In genomic region chr9:9912459-9912858, GRCh38 we compare ENCODE assay signal across 9 cellular contexts.
DNase-seq lines count a peak whose midpoint lies in the region; ATAC-seq and TF ChIP-seq lines count a peak whose summit lies in the region.
"Had no signal": no experiment of that assay in that cellular context is flagged by ENCODE, and none has a peak within 500 bp of the region (broad histone marks: within the 10 kb centered on the region; RNA-seq: fewer than 3 reads in every experiment).

No MANE protein-coding gene starts in this region.

- no peak for ATAC-seq in gastrocnemius medialis
- ATAC-seq: activated T-cell treated with anti-CD3 and anti-CD28 coated beads, Interleukin-2, amount 50 U/mL, for 72 hours had no signal

- no peaks in the 10 kb centered on the region for H3K4me1 Mint-ChIP-seq in neural crest cell

- TF ChIP-seq CTCF in neural crest cell (conservative IDR thresholded peaks at IDR 0.05) = peak; percentile 64
- TF ChIP-seq CTCF in gastrocnemius medialis (IDR thresholded peaks at IDR 0.05 in 4 of 5, conservative IDR thresholded peaks at IDR 0.05 in 1 of 5) = no peak

- no peak overlapping the region for H3K4me3 Mint-ChIP-seq in neural crest cell
- H3K4me3 Mint-ChIP-seq: activated T-cell treated with anti-CD3 and anti-CD28 coated beads, Interleukin-2, amount 50 U/mL, for 72 hours had no signal

- intact Hi-C loops in gastrocnemius medialis (cut with DNase I; ENCODE audit: low total_unique reads) = no loop called here

- no peak overlapping the region for H3K27ac ChIP-seq in gastrocnemius medialis

- DNase-seq in NCI-H510A treated with DMSO at 0.1 percent for 48 hours (lab: John Stamatoyannopoulos, UW) (peak; percentile 9), NCI-H510A (lab: John Stamatoyannopoulos, UW) (no peak), HT-29 (ENCODE audit: low spot score) (peak; percentile 17), RPMI8226 (peak; percentile 18), neural crest cell (ENCODE audit: low read depth, low spot score) (no peak), gastrocnemius medialis (no peak)
- DNase-seq in NK-92 treated with Interleukin-12 subunit alpha and Interleukin-12 subunit beta, amount 100 ng/mL, for 24 hours (lab: John Stamatoyannopoulos, UW) = no peak
- DNase-seq in activated CD4-positive, alpha-beta T cell treated with anti-CD3 and anti-CD28 coated beads for 1 hour = no peak
- DNase-seq: activated T-cell treated with anti-CD3 and anti-CD28 coated beads, Interleukin-2, amount 50 U/mL, for 72 hours had no signal

- no peaks in the 10 kb centered on the region for H3K4me1 ChIP-seq in gastrocnemius medialis

- in situ Hi-C loops in gastrocnemius medialis (cut with MboI; ENCODE audit: low sequenced_read_pairs in 4 of 4) = no loop called here

- H3K4me3 ChIP-seq in gastrocnemius medialis = no peak overlapping the region

- H3K27me3 ChIP-seq in gastrocnemius medialis = no peaks in the 10 kb centered on the region

- H3K36me3 ChIP-seq in gastrocnemius medialis = no peaks in the 10 kb centered on the region

- no peak overlapping the region for H3K27ac Mint-ChIP-seq in neural crest cell (ENCODE audit: unreplicated experiment)
- H3K27ac Mint-ChIP-seq: activated T-cell treated with anti-CD3 and anti-CD28 coated beads, Interleukin-2, amount 50 U/mL, for 72 hours had no signal

- H3K27me3 Mint-ChIP-seq in neural crest cell (ENCODE audit: low read depth) = no peaks in the 10 kb centered on the region

- no peak for TF ChIP-seq POLR2A in gastrocnemius medialis (IDR thresholded peaks at IDR 0.05)

- H3K9me3 Mint-ChIP-seq in neural crest cell = peaks cover 5% of the 10 kb centered on the region

- H3K36me3 Mint-ChIP-seq in neural crest cell (ENCODE audit: low read depth) = no peaks in the 10 kb centered on the region

- no peaks in the 10 kb centered on the region for H3K9me3 ChIP-seq in gastrocnemius medialis

Comparison
In these comparisons a context has a peak if more than half of its experiments do, and no peak if none do; other contexts are left out.
1. DNase-seq: peak in NCI-H510A treated with DMSO at 0.1 percent for 48 hours (single experiment), HT-29 (single experiment) and RPMI8226 (single experiment); none in NCI-H510A (single experiment), neural crest cell (single experiment), gastrocnemius medialis (0 of 2), NK-92 treated with Interleukin-12 subunit alpha and Interleukin-12 subunit beta, amount 100 ng/mL, for 24 hours (single experiment) and activated CD4-positive, alpha-beta T cell treated with anti-CD3 and anti-CD28 coated beads for 1 hour (single experiment).